26 cellular contexts compared by ENCODE assay signal in the genomic region with DNA sequence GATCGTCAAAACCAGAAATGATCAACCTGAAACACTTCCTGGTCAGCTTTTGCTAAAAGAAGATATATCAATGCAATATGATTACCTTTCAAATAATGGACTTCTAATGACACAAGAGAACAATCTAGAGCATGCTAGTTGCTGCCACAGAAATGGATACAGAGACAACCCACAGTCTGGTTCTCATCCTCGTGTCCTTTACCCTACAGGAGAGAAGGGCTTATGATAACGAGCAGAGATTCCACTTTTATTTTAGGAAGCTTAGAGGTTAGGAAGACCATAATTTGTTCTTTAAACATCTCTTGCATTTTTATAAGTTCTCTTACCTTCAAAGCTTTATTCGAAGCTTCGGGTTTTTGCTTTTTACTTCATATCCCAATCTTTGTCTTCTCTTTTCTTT. TPM values are rescaled to one million over a fixed set of nuclear protein-coding genes. Genes with fewer than 3 reads are reported as not detected.
DNase-seq lines count a peak whose midpoint lies in the region; ATAC-seq and TF ChIP-seq lines count a peak whose summit lies in the region.
"Had no signal": no experiment of that assay in that cellular context is flagged by ENCODE, and none has a peak within 500 bp of the region (broad histone marks: within the 10 kb centered on the region; RNA-seq: fewer than 3 reads in every experiment).

No MANE protein-coding gene starts in this region.

- H3K9me3 Mint-ChIP-seq in WTC11: no peaks in the 10 kb centered on the region
- no peaks in the 10 kb centered on the region for H3K9me3 Mint-ChIP-seq in mesothelial cell of epicardium

- 80% methylated on average over 5 of the region's 5 CpGs for WGBS in heart right ventricle, 2 donors
- WGBS in transverse colon (ENCODE audit: low coverage in 1 of 2), 2 donors: 80 to 83% methylated on average over 5 of the region's 5 CpGs

- in situ Hi-C loops in transverse colon (cut with MboI; ENCODE audit: low pct_ligation_motif_present in 1 of 4, low pct_unique_long_range_greater_than_20kb in 1 of 4, low sequenced_read_pairs in 3 of 4): no loop called here

- H3K4me3 Mint-ChIP-seq in WTC11 (no peak overlapping the region), mesothelial cell of epicardium (no peak overlapping the region)

- no peak overlapping the region for H3K4me3 ChIP-seq in heart right ventricle
- H3K4me3 ChIP-seq in transverse colon: no peak overlapping the region
- no peak overlapping the region for H3K4me3 ChIP-seq in lower lobe of right lung
- no peak overlapping the region for H3K4me3 ChIP-seq in vagina
- H3K4me3 ChIP-seq: lung, Peyer's patch, SJCRH30 had no signal

- no peaks in the 10 kb centered on the region for H3K27me3 ChIP-seq in heart right ventricle
- no peaks in the 10 kb centered on the region for H3K27me3 ChIP-seq in transverse colon
- H3K27me3 ChIP-seq in lower lobe of right lung (ENCODE audit: low read depth): no peaks in the 10 kb centered on the region
- no peaks in the 10 kb centered on the region for H3K27me3 ChIP-seq in vagina
- H3K27me3 ChIP-seq: brain microvascular endothelial cell, foreskin keratinocyte, Peyer's patch, SJCRH30 had no signal

- intact Hi-C loops in heart right ventricle (cut with DNase I) (loop anchor here in 2 of 10 donors (10.0 kb wide), 1 partner anchor 90 kb away; no protein-coding TSS in a partner anchor), Right ventricle myocardium superior (cut with DNase I) (no loop called here), transverse colon (cut with DNase I; ENCODE audit: low total_unique reads) (no loop called here), lower lobe of right lung (cut with DNase I) (no loop called here), vagina (cut with DNase I) (no loop called here)

- POLR2A ChIA-PET in WTC11 (lab: Charles Lee): no interaction called here

- H3K36me3 Mint-ChIP-seq in WTC11 (no peaks in the 10 kb centered on the region), mesothelial cell of epicardium (no peaks in the 10 kb centered on the region)

- DNase-seq in heart right ventricle (no peak), Right ventricle myocardium superior (no peak), WTC11 (ENCODE audit: low spot score) (no peak), mesothelial cell of epicardium (ENCODE audit: low spot score in 2 of 2, unreplicated experiment in 2 of 2) (no peak), transverse colon (no peak), lower lobe of right lung (no peak), vagina (ENCODE audit: extremely low spot score in 2 of 2) (no peak)
- DNase-seq: activated CD4-positive, alpha-beta T cell treated with anti-CD3 and anti-CD28 coated beads, Interleukin-2, amount 50 U/mL, for 1 hour; activated gamma-delta T cell treated with Interleukin-2 at 50 U/mL for 16 hours; activated T-cell treated with anti-CD3 and anti-CD28 coated beads for 4 hours; brain microvascular endothelial cell; C1 segment of cervical spinal cord; effector CD4-positive, alpha-beta T cell; EL; foreskin keratinocyte; NCI-H1092; NCI-H187 treated with DMSO at 0.1 percent for 48 hours; NCI-H526 treated with DMSO at 0.1 percent for 48 hours; nucleus accumbens; Peyer's patch; SJCRH30; small intestine; stimulated activated CD4-positive, alpha-beta T cell treated with anti-CD3 and anti-CD28 coated beads, Interleukin-2, amount 100 ng/mL, for 24 hours had no signal

- H3K36me3 ChIP-seq in heart right ventricle: no peaks in the 10 kb centered on the region
- H3K36me3 ChIP-seq in transverse colon: no peaks in the 10 kb centered on the region
- H3K36me3 ChIP-seq in lower lobe of right lung: no peaks in the 10 kb centered on the region
- H3K36me3 ChIP-seq in vagina: no peaks in the 10 kb centered on the region
- H3K36me3 ChIP-seq: brain microvascular endothelial cell, Peyer's patch, SJCRH30 had no signal

- H3K27ac Mint-ChIP-seq in WTC11: peak overlapping the region; percentile 33
- H3K27ac Mint-ChIP-seq in mesothelial cell of epicardium: peak overlapping the region; percentile 80

- CTCF ChIA-PET in WTC11 (lab: Charles Lee): interaction anchor here (1.1 to 2.8 kb wide), 3 partner anchors 179 to 243 kb away, joined by 3 to 14 read pairs (median 11); no protein-coding TSS in a partner anchor

- no peak for ATAC-seq in heart right ventricle
- no peak for ATAC-seq in Right ventricle myocardium superior (ENCODE audit: poor library complexity)
- ATAC-seq in WTC11: no peak
- ATAC-seq in GM19324 (IDR thresholded peaks at IDR 0.05; ENCODE audit: low FRiP score, unreplicated experiment): no peak
- no peak for ATAC-seq in lower lobe of right lung
- ATAC-seq: foreskin keratinocyte, HCT116 had no signal

- no peaks in the 10 kb centered on the region for H3K9me3 ChIP-seq in heart right ventricle
- no peaks in the 10 kb centered on the region for H3K9me3 ChIP-seq in transverse colon
- H3K9me3 ChIP-seq in lower lobe of right lung: no peaks in the 10 kb centered on the region
- H3K9me3 ChIP-seq in vagina: no peaks in the 10 kb centered on the region
- H3K9me3 ChIP-seq: Peyer's patch had no signal

- TF ChIP-seq CTCF in heart right ventricle (IDR thresholded peaks at IDR 0.05) (no peak), WTC11 (IDR thresholded peaks at IDR 0.05) (no peak), mesothelial cell of epicardium (IDR thresholded peaks at IDR 0.05; ENCODE audit: unreplicated experiment) (no peak), transverse colon (IDR thresholded peaks at IDR 0.05) (no peak), lower lobe of right lung (IDR thresholded peaks at IDR 0.05) (no peak), vagina (IDR thresholded peaks at IDR 0.05) (no peak)

- TF ChIP-seq EP300 in transverse colon (IDR thresholded peaks at IDR 0.05; ENCODE audit: low read depth): no peak

- no peak for TF ChIP-seq POLR2A in transverse colon (IDR thresholded peaks at IDR 0.05)
- TF ChIP-seq POLR2A in vagina (IDR thresholded peaks at IDR 0.05): no peak

- H3K4me1 Mint-ChIP-seq in WTC11 (peaks cover 44% of the 10 kb centered on the region), mesothelial cell of epicardium (peaks cover 37% of the 10 kb centered on the region)

- H3K4me1 ChIP-seq in heart right ventricle (peaks cover 0 to 64% (median 44%) of the 10 kb centered on the region in 9 donors), transverse colon (peaks cover 17 to 46% (median 29%) of the 10 kb centered on the region in 4 donors), lower lobe of right lung (peaks cover 38% of the 10 kb centered on the region), vagina (peaks cover 21% of the 10 kb centered on the region)
- H3K4me1 ChIP-seq: foreskin keratinocyte had no signal

- H3K27me3 Mint-ChIP-seq in WTC11 (ENCODE audit: low read depth) (no peaks in the 10 kb centered on the region), mesothelial cell of epicardium (ENCODE audit: low read depth) (no peaks in the 10 kb centered on the region)

- H3K27ac ChIP-seq in heart right ventricle (peak overlapping the region in 7 of 10 donors; percentile 30 to 87 (median 78)), transverse colon (peak overlapping the region; percentile 66 to 74 (median 72)), lower lobe of right lung (no peak overlapping the region), vagina (no peak overlapping the region)
- H3K27ac ChIP-seq: brain microvascular endothelial cell, foreskin keratinocyte, SJCRH30 had no signal

TF ChIP-seq in WTC11, 78 proteins besides CTCF, POLR2A, EP300 and RAD21:
- TF ChIP-seq, protein P1, sequence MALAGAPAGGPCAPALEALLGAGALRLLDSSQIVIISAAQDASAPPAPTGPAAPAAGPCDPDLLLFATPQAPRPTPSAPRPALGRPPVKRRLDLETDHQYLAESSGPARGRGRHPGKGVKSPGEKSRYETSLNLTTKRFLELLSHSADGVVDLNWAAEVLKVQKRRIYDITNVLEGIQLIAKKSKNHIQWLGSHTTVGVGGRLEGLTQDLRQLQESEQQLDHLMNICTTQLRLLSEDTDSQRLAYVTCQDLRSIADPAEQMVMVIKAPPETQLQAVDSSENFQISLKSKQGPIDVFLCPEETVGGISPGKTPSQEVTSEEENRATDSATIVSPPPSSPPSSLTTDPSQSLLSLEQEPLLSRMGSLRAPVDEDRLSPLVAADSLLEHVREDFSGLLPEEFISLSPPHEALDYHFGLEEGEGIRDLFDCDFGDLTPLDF (CRISPR knock-in tag; IDR thresholded peaks at IDR 0.05): no peak
- TF ChIP-seq NFE2L1 (CRISPR knock-in tag; IDR thresholded peaks at IDR 0.05) (no peak), CREB1 (CRISPR knock-in tag; IDR thresholded peaks at IDR 0.05) (no peak), NR1H2 (CRISPR knock-in tag; IDR thresholded peaks at IDR 0.05) (no peak), SMAD3 (CRISPR knock-in tag; IDR thresholded peaks at IDR 0.05; ENCODE audit: borderline replicate concordance) (no peak), GABPB1 (CRISPR knock-in tag; IDR thresholded peaks at IDR 0.05) (no peak), ZNF317 (CRISPR knock-in tag; IDR thresholded peaks at IDR 0.05; ENCODE audit: borderline replicate concordance, low read depth) (no peak)
- TF ChIP-seq, protein P2, sequence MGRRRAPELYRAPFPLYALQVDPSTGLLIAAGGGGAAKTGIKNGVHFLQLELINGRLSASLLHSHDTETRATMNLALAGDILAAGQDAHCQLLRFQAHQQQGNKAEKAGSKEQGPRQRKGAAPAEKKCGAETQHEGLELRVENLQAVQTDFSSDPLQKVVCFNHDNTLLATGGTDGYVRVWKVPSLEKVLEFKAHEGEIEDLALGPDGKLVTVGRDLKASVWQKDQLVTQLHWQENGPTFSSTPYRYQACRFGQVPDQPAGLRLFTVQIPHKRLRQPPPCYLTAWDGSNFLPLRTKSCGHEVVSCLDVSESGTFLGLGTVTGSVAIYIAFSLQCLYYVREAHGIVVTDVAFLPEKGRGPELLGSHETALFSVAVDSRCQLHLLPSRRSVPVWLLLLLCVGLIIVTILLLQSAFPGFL (CRISPR knock-in tag; IDR thresholded peaks at IDR 0.05; ENCODE audit: borderline replicate concordance): no peak

RNA-seq across cellular contexts. Expression of gene FILIP1L, which starts 39.1 kb away (rescaled TPM):
- total RNA-seq in heart right ventricle: 100 to 1,000 TPM in 4 of 10 donors, 10 to 100 TPM in 6; 19.4 to 134 (median 69.3) TPM
- polyA plus RNA-seq in heart right ventricle: 10 to 100 TPM; 15.9 to 42.0 TPM
- 39.3 TPM for total RNA-seq in Right ventricle myocardium superior
- 0.11 to 0.18 TPM (median 0.17 TPM) in 3 replicates for total RNA-seq in WTC11 (2021)
- total RNA-seq in mesothelial cell of epicardium: 15.6 to 19.8 TPM (median 15.7 TPM) in 3 replicates
- total RNA-seq in transverse colon: 10 to 100 TPM; 12.3 to 38.2 (median 26.9) TPM
- total RNA-seq in lower lobe of right lung: 25.0 TPM
- total RNA-seq in vagina: 41.5 TPM

Comparison
In these comparisons a context has a peak if more than half of its experiments do, and no peak if none do; other contexts are left out.
1. H3K27ac ChIP-seq: peak in heart right ventricle (7 of 10) and transverse colon (4 of 4); none in lower lobe of right lung (single experiment) and vagina (single experiment).
2. RNA of gene FILIP1L, which starts 39.1 kb away (total RNA-seq): 19.4 to 134 TPM in heart right ventricle, 41.5 TPM in vagina (single experiment), 39.3 TPM in Right ventricle myocardium superior (single experiment), 12.3 to 38.2 TPM in transverse colon, 25.0 TPM in lower lobe of right lung (single experiment) and 15.6 to 19.8 TPM in mesothelial cell of epicardium; 0.11 to 0.18 TPM in WTC11; every median in the first group is over 10 times any median in the second.